2 cellular contexts compared by ENCODE assay signal in genomic region chr14:87916103-87916885, GRCh38.
TF ChIP-seq lines count a peak whose summit lies in the region.

No MANE protein-coding gene starts in this region.

TF ChIP-seq in SK-N-SH, 30 proteins besides CTCF, POLR2A, EP300 and RAD21 (continued from another document):
- no peak for TF ChIP-seq ZBTB33 (IDR thresholded peaks at IDR 0.05; ENCODE audit: borderline replicate concordance, low read depth)
- TF ChIP-seq FOXM1 (IDR thresholded peaks at IDR 0.05; ENCODE audit: low read depth): no peak
- no peak for TF ChIP-seq RXRA (IDR thresholded peaks at IDR 0.05; ENCODE audit: borderline replicate concordance, low read depth)
- TF ChIP-seq SMC3 (IDR thresholded peaks at IDR 0.05; ENCODE audit: low read depth, low read length): no peak
- no peak for TF ChIP-seq USF1 (IDR thresholded peaks at IDR 0.05; ENCODE audit: borderline replicate concordance, low read depth)
- TF ChIP-seq FOSL2 (IDR thresholded peaks at IDR 0.05; ENCODE audit: borderline replicate concordance, low read depth): no peak
- no peak for TF ChIP-seq EZH2phosphoT487 (IDR thresholded peaks at IDR 0.05; ENCODE audit: borderline replicate concordance, low read depth)
- no peak for TF ChIP-seq FOXJ3 (CRISPR knock-in tag; IDR thresholded peaks at IDR 0.05)
- TF ChIP-seq RCOR1 (IDR thresholded peaks at IDR 0.05; ENCODE audit: low read length): no peak
- TF ChIP-seq MEF2A (IDR thresholded peaks at IDR 0.05; ENCODE audit: borderline replicate concordance, low read depth): no peak
- no peak for TF ChIP-seq USF2 (IDR thresholded peaks at IDR 0.05; ENCODE audit: borderline replicate concordance, low read depth, low read length)
- no peak for TF ChIP-seq MAX (IDR thresholded peaks at IDR 0.05; ENCODE audit: low read depth)
- TF ChIP-seq SIN3A (IDR thresholded peaks at IDR 0.05; ENCODE audit: borderline replicate concordance, low read depth, low read length): no peak
- TF ChIP-seq POLR2AphosphoS5 (IDR thresholded peaks at IDR 0.05; ENCODE audit: low read depth, low read length): no peak
- no peak for TF ChIP-seq TAF1 (IDR thresholded peaks at IDR 0.05; ENCODE audit: borderline replicate concordance, low read depth, low read length)
- TF ChIP-seq GABPA (IDR thresholded peaks at IDR 0.05; ENCODE audit: low read depth): no peak
- no peak for TF ChIP-seq REST (IDR thresholded peaks at IDR 0.05; ENCODE audit: low read depth, low read length)

TF ChIP-seq in WTC11, 78 proteins besides CTCF, POLR2A, EP300 and RAD21 (continued from another document):
- TF ChIP-seq MAX (CRISPR knock-in tag; IDR thresholded peaks at IDR 0.05): no peak
TF ChIP-seq in WTC11: peak in this region for 0.
